In the genomic region with DNA sequence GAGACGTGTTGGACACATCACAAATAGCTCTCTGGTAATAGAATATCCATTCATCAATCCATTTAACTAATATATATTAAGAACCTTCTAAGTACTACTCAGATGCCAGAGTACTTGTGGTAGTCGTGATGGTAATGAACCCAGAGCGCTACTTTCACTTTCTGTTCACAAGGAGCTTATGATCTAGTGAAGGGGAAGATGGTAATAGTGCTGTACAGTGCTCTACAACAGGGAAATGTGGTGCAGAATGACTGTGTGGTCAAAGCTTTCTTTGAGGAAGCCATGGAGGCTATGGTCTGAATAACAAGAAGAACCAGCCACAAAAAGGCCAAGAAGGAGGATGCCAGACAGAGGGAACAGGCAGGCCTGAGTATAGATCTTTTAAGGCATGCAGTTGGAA, we compare ENCODE assay signal across 8 cellular contexts.
A peak's percentile ranks its signal among the peaks of the same experiment; 100 is the strongest.
DNase-seq lines count a peak whose midpoint lies in the region; ATAC-seq and TF ChIP-seq lines count a peak whose summit lies in the region.

No MANE protein-coding gene starts in this region.

- peak overlapping the region in 6 of 7 donors; percentile 57 to 79 (median 66) for H3K4me3 Mint-ChIP-seq in CD8-positive, alpha-beta memory T cell
- peak overlapping the region; percentile 44 for H3K4me3 Mint-ChIP-seq in activated naive CD8-positive, alpha-beta T cell treated with anti-CD3 and anti-CD28 coated beads for 36 hours
- no peak overlapping the region for H3K4me3 Mint-ChIP-seq in nephron progenitor cell

- no peaks in the 10 kb centered on the region for H3K27me3 Mint-ChIP-seq in CD8-positive, alpha-beta memory T cell
- no peaks in the 10 kb centered on the region for H3K27me3 Mint-ChIP-seq in activated naive CD8-positive, alpha-beta T cell treated with anti-CD3 and anti-CD28 coated beads for 36 hours
- no peaks in the 10 kb centered on the region for H3K27me3 Mint-ChIP-seq in nephron progenitor cell (ENCODE audit: low read depth, poor library complexity)

- no peak overlapping the region for H3K27ac ChIP-seq in CD8-positive, alpha-beta memory T cell (ENCODE audit: low read depth, low read length)

- H3K4me3 ChIP-seq in CD8-positive, alpha-beta memory T cell (ENCODE audit: low read length) = peak overlapping the region; percentile 48

- H3K9me3 Mint-ChIP-seq in CD8-positive, alpha-beta memory T cell = no peaks in the 10 kb centered on the region
- peaks cover 3% of the 10 kb centered on the region for H3K9me3 Mint-ChIP-seq in activated naive CD8-positive, alpha-beta T cell treated with anti-CD3 and anti-CD28 coated beads for 36 hours
- H3K9me3 Mint-ChIP-seq in nephron progenitor cell = no peaks in the 10 kb centered on the region

- CTCF ChIA-PET in CD8-positive, alpha-beta memory T cell (lab: Charles Lee) = interaction anchor here (1.0 to 2.2 kb wide), 2 partner anchors 19 to 50 kb away, joined by 3 to 11 read pairs; no protein-coding TSS in a partner anchor

- no peaks in the 10 kb centered on the region for H3K36me3 ChIP-seq in CD8-positive, alpha-beta memory T cell (ENCODE audit: insufficient read depth, low read length)

- H3K9me3 ChIP-seq in CD8-positive, alpha-beta memory T cell (ENCODE audit: low read length) = no peaks in the 10 kb centered on the region

- no peaks in the 10 kb centered on the region for H3K27me3 ChIP-seq in CD8-positive, alpha-beta memory T cell (ENCODE audit: insufficient read depth, low read length, poor library complexity, severe bottlenecking)

- no peak for TF ChIP-seq CTCF in nephron progenitor cell (IDR thresholded peaks at IDR 0.05)

- H3K27ac Mint-ChIP-seq in CD8-positive, alpha-beta memory T cell = peak overlapping the region in 6 of 8 donors; percentile 8 to 83 (median 74)
- peak overlapping the region; percentile 81 for H3K27ac Mint-ChIP-seq in activated naive CD8-positive, alpha-beta T cell treated with anti-CD3 and anti-CD28 coated beads for 36 hours
- H3K27ac Mint-ChIP-seq in nephron progenitor cell = peak overlapping the region; percentile 19

- peaks cover 6 to 14% (median 7%) of the 10 kb centered on the region in 3 donors for H3K4me1 Mint-ChIP-seq in CD8-positive, alpha-beta memory T cell
- peaks cover 12% of the 10 kb centered on the region for H3K4me1 Mint-ChIP-seq in activated naive CD8-positive, alpha-beta T cell treated with anti-CD3 and anti-CD28 coated beads for 36 hours
- no peaks in the 10 kb centered on the region for H3K4me1 Mint-ChIP-seq in nephron progenitor cell

- peak in 1 of 5 donors; percentile 30 for DNase-seq in CD8-positive, alpha-beta memory T cell
- no peak for DNase-seq in activated naive CD8-positive, alpha-beta T cell treated with anti-CD3 and anti-CD28 coated beads for 36 hours
- DNase-seq in nephron progenitor cell (no peak), HT-29 (ENCODE audit: low spot score) (no peak), KG1 (lab: John Stamatoyannopoulos, UW) (no peak), cerebellum (ENCODE audit: low spot score) (no peak)

- ATAC-seq in GM19468 (IDR thresholded peaks at IDR 0.05; ENCODE audit: extremely low read depth, unreplicated experiment) (peak; percentile 76), HG03565 (IDR thresholded peaks at IDR 0.05; ENCODE audit: unreplicated experiment) (peak; percentile 78)

- peaks cover 0 to 1% (median 0%) of the 10 kb centered on the region in 3 donors for H3K36me3 Mint-ChIP-seq in CD8-positive, alpha-beta memory T cell
- H3K36me3 Mint-ChIP-seq in activated naive CD8-positive, alpha-beta T cell treated with anti-CD3 and anti-CD28 coated beads for 36 hours = no peaks in the 10 kb centered on the region
- no peaks in the 10 kb centered on the region for H3K36me3 Mint-ChIP-seq in nephron progenitor cell (ENCODE audit: low read depth)

- H3K4me1 ChIP-seq in CD8-positive, alpha-beta memory T cell (ENCODE audit: insufficient read depth, low read length) = peaks cover 27% of the 10 kb centered on the region

- POLR2A ChIA-PET in CD8-positive, alpha-beta memory T cell (lab: Charles Lee) = interaction anchor here (0.7 to 1.0 kb wide), 2 partner anchors 12 to 36 kb away, joined by 3 read pairs; no protein-coding TSS in a partner anchor

Comparison
In these comparisons a context has a peak if more than half of its experiments do, and no peak if none do; other contexts are left out.
1. H3K27ac Mint-ChIP-seq: peak in every context shown above with its lines; median percentile 81 in activated naive CD8-positive, alpha-beta T cell treated with anti-CD3 and anti-CD28 coated beads for 36 hours; 74 in CD8-positive, alpha-beta memory T cell; 19 in nephron progenitor cell.